Comparison of ENCODE assay signal across 8 cellular contexts in the genomic region with DNA sequence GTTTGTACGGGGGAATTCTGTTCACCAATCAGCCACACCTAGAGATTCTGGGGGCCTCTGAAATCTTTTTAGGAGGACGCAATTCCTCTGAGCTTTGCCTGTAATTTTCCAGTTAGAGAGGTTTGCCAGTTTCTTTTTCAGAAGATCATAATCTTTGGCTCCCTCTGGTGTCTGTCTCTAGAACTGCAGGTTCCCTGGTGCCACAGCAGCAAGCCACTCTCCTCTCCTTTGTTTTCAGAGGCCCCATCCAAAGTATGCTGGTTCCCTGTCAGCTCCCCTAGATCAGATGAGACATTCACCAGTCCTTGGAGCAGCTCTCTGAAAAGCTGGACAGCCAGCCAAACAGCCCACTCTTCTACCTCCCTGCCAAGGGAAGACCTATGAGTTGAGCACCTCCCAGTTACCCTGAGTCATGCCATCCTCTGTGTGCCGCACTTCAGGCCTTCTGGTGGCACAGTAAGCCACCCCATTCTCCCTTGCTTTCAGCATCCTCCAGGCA. TPM values are rescaled to one million over a fixed set of nuclear protein-coding genes. Genes with fewer than 3 reads are reported as not detected.
DNase-seq lines count a peak whose midpoint lies in the region; ATAC-seq and TF ChIP-seq lines count a peak whose summit lies in the region.

No MANE protein-coding gene starts in this region.

- H3K27ac Mint-ChIP-seq in HFFc6: peak overlapping the region; percentile 64

- no peaks in the 10 kb centered on the region for H3K9me3 ChIP-seq in effector memory CD4-positive, alpha-beta T cell (ENCODE audit: control insufficient read depth, low read length)

- DNase-seq in AG20443 (ENCODE audit: low spot score): peak; percentile 81
- DNase-seq in HFFc6: peak; percentile 69
- peak; percentile 92 for DNase-seq in NCI-H82 (lab: John Stamatoyannopoulos, UW)
- peak; percentile 40 to 53 for DNase-seq in activated CD8-positive, alpha-beta memory T cell treated with anti-CD3 and anti-CD28 coated beads for 4 hours (ENCODE audit: low read depth in 2 of 2)
- peak; percentile 25 to 68 (median 44) for DNase-seq in effector memory CD4-positive, alpha-beta T cell
- DNase-seq in medulla oblongata (ENCODE audit: extremely low spot score): peak; percentile 94
- DNase-seq in stimulated activated CD4-positive, alpha-beta T cell treated with anti-CD3 and anti-CD28 coated beads, TNF-alpha, amount 100 ng/mL, for 48 hours (ENCODE audit: low read depth in 3 of 3): peak; percentile 5 to 65 (median 45)

- peaks cover 4% of the 10 kb centered on the region for H3K27me3 Mint-ChIP-seq in HFFc6 (ENCODE audit: insufficient read depth)

- ATAC-seq in HG02610 (IDR thresholded peaks at IDR 0.05; ENCODE audit: unreplicated experiment): no peak

- H3K9me3 Mint-ChIP-seq in HFFc6: peaks cover 29% of the 10 kb centered on the region

- peak; percentile 99 for TF ChIP-seq CTCF in HFFc6 (IDR thresholded peaks at IDR 0.05)

- H3K36me3 ChIP-seq in effector memory CD4-positive, alpha-beta T cell (ENCODE audit: control insufficient read depth, insufficient read depth, low read length): no peaks in the 10 kb centered on the region

- peaks cover 31% of the 10 kb centered on the region for H3K4me1 Mint-ChIP-seq in HFFc6 (ENCODE audit: low read depth)

- no peaks in the 10 kb centered on the region for H3K4me1 ChIP-seq in effector memory CD4-positive, alpha-beta T cell (ENCODE audit: control insufficient read depth, insufficient read depth, low read length, poor library complexity, severe bottlenecking)

- H3K4me3 Mint-ChIP-seq in HFFc6: no peak overlapping the region

- H3K4me3 ChIP-seq in effector memory CD4-positive, alpha-beta T cell (ENCODE audit: insufficient read depth, low read depth, low read length, poor library complexity, severe bottlenecking): no peak overlapping the region

- H3K27me3 ChIP-seq in effector memory CD4-positive, alpha-beta T cell (replicated peaks; ENCODE audit: control insufficient read depth, insufficient read depth, low read length, poor library complexity, severe bottlenecking): no peaks in the 10 kb centered on the region

- peaks cover 28% of the 10 kb centered on the region for H3K36me3 Mint-ChIP-seq in HFFc6 (ENCODE audit: low read depth)

- H3K27ac ChIP-seq in effector memory CD4-positive, alpha-beta T cell (ENCODE audit: insufficient read depth, low read length, poor library complexity, severe bottlenecking): no peak overlapping the region

RNA-seq across cellular contexts. Expression of a gene that starts 36.1 kb away (rescaled TPM):
- 1 to 10 TPM in 1 of 6 experiments, under 1 TPM in 5; 0.40 to 1.2 (median 0.73) TPM for total RNA-seq in HFFc6 (2021; fragmentation: NEBNext Ultra II Directional; extraction: Animal tissue kit (Norgen Biotek cat#: 25700))

Comparison
In these comparisons a context has a peak if more than half of its experiments do, and no peak if none do; other contexts are left out.
1. DNase-seq: peak in every context shown above with its lines; median percentile 94 in medulla oblongata; 92 in NCI-H82; 81 in AG20443; 69 in HFFc6; 46 in activated CD8-positive, alpha-beta memory T cell treated with anti-CD3 and anti-CD28 coated beads for 4 hours; 45 in stimulated activated CD4-positive, alpha-beta T cell treated with anti-CD3 and anti-CD28 coated beads, TNF-alpha, amount 100 ng/mL, for 48 hours; 44 in effector memory CD4-positive, alpha-beta T cell.